7 cellular contexts compared by ENCODE assay signal in genomic region chr14:91377700-91378652, GRCh38. TPM values are rescaled to one million over a fixed set of nuclear protein-coding genes. Genes with fewer than 3 reads are reported as not detected.
DNase-seq lines count a peak whose midpoint lies in the region; ATAC-seq lines count a peak whose summit lies in the region.

No MANE protein-coding gene starts in this region.

- H3K14ac ChIP-seq in neuronal stem cell (ENCODE audit: low read length), result peak overlapping the region; percentile 14

- peak overlapping the region; percentile 39 for H3K9ac ChIP-seq in neuronal stem cell (ENCODE audit: low read depth, low read length, poor library complexity)

- H3K9me3 ChIP-seq in KOPT-K1 (ENCODE audit: insufficient read depth, low read length, poor library complexity, severe bottlenecking) (no peaks in the 10 kb centered on the region), neuronal stem cell (replicated peaks in 1 of 2; ENCODE audit: control insufficient read depth in 2 of 2, insufficient read depth in 1 of 2, low read depth in 1 of 2, low read length in 2 of 2) (no peaks in the 10 kb centered on the region)

- H3K18ac ChIP-seq in neuronal stem cell (ENCODE audit: low read length), result peak overlapping the region; percentile 75

- H3K9me3 Mint-ChIP-seq in activated T-helper 17 cell treated with anti-CD3 and anti-CD28 coated beads, Interleukin-2, amount 50 U/mL, for 72 hours, result no peaks in the 10 kb centered on the region

- peak overlapping the region; percentile 42 for H2BK12ac ChIP-seq in neuronal stem cell (ENCODE audit: low read length)

- DNase-seq in EH (ENCODE audit: low read depth) (peak; percentile 54), neuronal stem cell (ENCODE audit: low spot score) (no peak), mucosa of gallbladder (ENCODE audit: low spot score) (no peak), anterior cingulate cortex (lab: John Stamatoyannopoulos, UW) (no peak), putamen (ENCODE audit: low spot score) (no peak)

- H2BK5ac ChIP-seq in neuronal stem cell (ENCODE audit: low read length), result no peak overlapping the region

- H3K27ac Mint-ChIP-seq in activated T-helper 17 cell treated with anti-CD3 and anti-CD28 coated beads, Interleukin-2, amount 50 U/mL, for 72 hours, result peak overlapping the region; percentile 80

- H3K4me3 ChIP-seq in neuronal stem cell (ENCODE audit: low read length in 2 of 2), result no peak overlapping the region

- H4K91ac ChIP-seq in neuronal stem cell (ENCODE audit: low read depth, low read length, poor library complexity), result no peak overlapping the region

- H3K4me1 ChIP-seq in neuronal stem cell (ENCODE audit: control insufficient read depth in 2 of 2, insufficient read depth in 1 of 2, low read depth in 1 of 2, low read length in 2 of 2), result peaks cover 19 to 61% of the 10 kb centered on the region in 2 donors

- no CpG with 5 or more reads among the region's 15 CpGs for WGBS in neuronal stem cell (ENCODE audit: extremely low coverage in 2 of 2, insufficient read length in 2 of 2, insufficient replicate concordance in 1 of 2), 2 donors

- peak; percentile 80 for ATAC-seq in activated T-helper 17 cell treated with anti-CD3 and anti-CD28 coated beads, Interleukin-2, amount 50 U/mL, for 72 hours (replicated peaks)

- no peak overlapping the region for H3K23ac ChIP-seq in neuronal stem cell (ENCODE audit: low read depth, low read length, poor library complexity)

- H4K8ac ChIP-seq in neuronal stem cell (ENCODE audit: low read depth, low read length), result no peak overlapping the region

- no peaks in the 10 kb centered on the region for H3K27me3 Mint-ChIP-seq in activated T-helper 17 cell treated with anti-CD3 and anti-CD28 coated beads, Interleukin-2, amount 50 U/mL, for 72 hours

- H2AK5ac ChIP-seq in neuronal stem cell (ENCODE audit: low read depth, low read length), result peak overlapping the region; percentile 35

- H3K27ac ChIP-seq in KOPT-K1 (ENCODE audit: low read depth, low read length, poor library complexity, severe bottlenecking) (peak overlapping the region; percentile 75), neuronal stem cell (replicated peaks; ENCODE audit: low read length) (no peak overlapping the region)

- peaks cover 76% of the 10 kb centered on the region for H3K4me1 Mint-ChIP-seq in activated T-helper 17 cell treated with anti-CD3 and anti-CD28 coated beads, Interleukin-2, amount 50 U/mL, for 72 hours

- H2AFZ ChIP-seq in neuronal stem cell (ENCODE audit: low read length), result no peak overlapping the region

- peak overlapping the region; percentile 71 for H2BK15ac ChIP-seq in neuronal stem cell (ENCODE audit: low read length)

- peaks cover 63% of the 10 kb centered on the region for H3K36me3 Mint-ChIP-seq in activated T-helper 17 cell treated with anti-CD3 and anti-CD28 coated beads, Interleukin-2, amount 50 U/mL, for 72 hours (ENCODE audit: low read depth)

- no peaks in the 10 kb centered on the region for H3K27me3 ChIP-seq in neuronal stem cell (ENCODE audit: control insufficient read depth in 3 of 3, insufficient read depth in 3 of 3, low read depth in 1 of 3, low read length in 3 of 3)

- no peak overlapping the region for H3K4me2 ChIP-seq in neuronal stem cell (ENCODE audit: insufficient read depth, low read length, poor library complexity, severe bottlenecking)

- peak overlapping the region; percentile 94 for H3K4me3 Mint-ChIP-seq in activated T-helper 17 cell treated with anti-CD3 and anti-CD28 coated beads, Interleukin-2, amount 50 U/mL, for 72 hours

- no peak overlapping the region for H3K4ac ChIP-seq in neuronal stem cell (ENCODE audit: low read length)

- peaks cover 18% of the 10 kb centered on the region for H3K79me1 ChIP-seq in neuronal stem cell (ENCODE audit: low read depth, low read length)

- no peak overlapping the region for H2BK120ac ChIP-seq in neuronal stem cell (ENCODE audit: low read depth, low read length)

- H3K36me3 ChIP-seq in KOPT-K1 (ENCODE audit: insufficient read depth, low read length) (peaks cover 16% of the 10 kb centered on the region), neuronal stem cell (replicated peaks in 1 of 2; ENCODE audit: control insufficient read depth in 2 of 2, insufficient read depth in 2 of 2, low read length in 2 of 2) (peaks cover 2 to 10% of the 10 kb centered on the region in 2 donors)

RNA-seq across cellular contexts. Expression of gene CCDC88C, which starts 39.6 kb away (rescaled TPM):
- 100 to 1,000 TPM; 143 to 172 TPM for total RNA-seq in activated T-helper 17 cell treated with anti-CD3 and anti-CD28 coated beads, Interleukin-2, amount 50 U/mL, for 72 hours
- 18.8 TPM for polyA plus RNA-seq in neuronal stem cell (2013, experiment 1 of 2)
- polyA plus RNA-seq in neuronal stem cell (2013, experiment 2 of 2), result 18.5 TPM
- total RNA-seq in mucosa of gallbladder, result 78.5 TPM
